Comparison of ENCODE assay signal across 2 cellular contexts in the genomic region with DNA sequence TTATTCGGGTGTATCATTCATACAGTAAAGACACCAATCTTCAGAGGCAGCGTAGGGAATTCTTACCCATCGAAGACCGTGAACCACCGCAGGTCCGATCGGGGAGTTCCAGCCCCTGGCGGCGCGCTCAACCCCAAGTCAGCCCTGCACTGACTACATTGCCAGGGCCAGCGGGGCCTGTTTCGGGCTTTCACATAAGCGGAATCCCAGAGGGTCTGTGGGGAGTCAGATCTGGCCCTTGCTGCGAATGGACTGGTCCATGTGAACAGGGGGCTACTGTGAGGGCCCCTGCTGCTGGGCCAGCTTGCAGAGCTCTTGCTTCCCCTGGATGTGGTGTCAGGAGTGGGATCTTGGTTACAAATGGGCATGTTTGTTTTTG.
TF ChIP-seq lines count a peak whose summit lies in the region.

No MANE protein-coding gene starts in this region.

TF ChIP-seq in HEK293, 187 proteins besides CTCF, POLR2A, EP300 and RAD21:
- no peak for TF ChIP-seq ZNF624 (tag by site-specific recombination; IDR thresholded peaks at IDR 0.05)
- TF ChIP-seq, protein P1, sequence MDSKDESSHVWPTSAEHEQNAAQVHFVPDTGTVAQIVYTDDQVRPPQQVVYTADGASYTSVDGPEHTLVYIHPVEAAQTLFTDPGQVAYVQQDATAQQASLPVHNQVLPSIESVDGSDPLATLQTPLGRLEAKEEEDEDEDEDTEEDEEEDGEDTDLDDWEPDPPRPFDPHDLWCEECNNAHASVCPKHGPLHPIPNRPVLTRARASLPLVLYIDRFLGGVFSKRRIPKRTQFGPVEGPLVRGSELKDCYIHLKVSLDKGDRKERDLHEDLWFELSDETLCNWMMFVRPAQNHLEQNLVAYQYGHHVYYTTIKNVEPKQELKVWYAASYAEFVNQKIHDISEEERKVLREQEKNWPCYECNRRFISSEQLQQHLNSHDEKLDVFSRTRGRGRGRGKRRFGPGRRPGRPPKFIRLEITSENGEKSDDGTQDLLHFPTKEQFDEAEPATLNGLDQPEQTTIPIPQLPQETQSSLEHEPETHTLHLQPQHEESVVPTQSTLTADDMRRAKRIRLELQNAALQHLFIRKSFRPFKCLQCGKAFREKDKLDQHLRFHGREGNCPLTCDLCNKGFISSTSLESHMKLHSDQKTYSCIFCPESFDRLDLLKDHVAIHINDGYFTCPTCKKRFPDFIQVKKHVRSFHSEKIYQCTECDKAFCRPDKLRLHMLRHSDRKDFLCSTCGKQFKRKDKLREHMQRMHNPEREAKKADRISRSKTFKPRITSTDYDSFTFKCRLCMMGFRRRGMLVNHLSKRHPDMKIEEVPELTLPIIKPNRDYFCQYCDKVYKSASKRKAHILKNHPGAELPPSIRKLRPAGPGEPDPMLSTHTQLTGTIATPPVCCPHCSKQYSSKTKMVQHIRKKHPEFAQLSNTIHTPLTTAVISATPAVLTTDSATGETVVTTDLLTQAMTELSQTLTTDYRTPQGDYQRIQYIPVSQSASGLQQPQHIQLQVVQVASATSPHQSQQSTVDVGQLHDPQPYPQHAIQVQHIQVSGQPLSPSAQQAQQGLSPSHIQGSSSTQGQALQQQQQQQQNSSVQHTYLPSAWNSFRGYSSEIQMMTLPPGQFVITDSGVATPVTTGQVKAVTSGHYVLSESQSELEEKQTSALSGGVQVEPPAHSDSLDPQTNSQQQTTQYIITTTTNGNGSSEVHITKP (tag by site-specific recombination; IDR thresholded peaks at IDR 0.05), result peak; percentile 30; the same call in 1 of the 2 replicates

TF ChIP-seq in H1, 55 proteins besides CTCF, POLR2A, EP300 and RAD21:
- TF ChIP-seq EGR1 (IDR thresholded peaks at IDR 0.05; ENCODE audit: borderline replicate concordance, low read depth, low read length) (no peak), NRF1 (IDR thresholded peaks at IDR 0.05; ENCODE audit: low read depth, low read length) (no peak), CHD1 (IDR thresholded peaks at IDR 0.05; ENCODE audit: low read depth, low read length) (no peak), KDM1A (IDR thresholded peaks at IDR 0.05; ENCODE audit: borderline replicate concordance, low read length) (no peak), CEBPB (IDR thresholded peaks at IDR 0.05; ENCODE audit: low read depth, low read length) (no peak), GTF2F1 (IDR thresholded peaks at IDR 0.05; ENCODE audit: borderline replicate concordance, low read depth, low read length) (no peak), SUZ12 (IDR thresholded peaks at IDR 0.05; ENCODE audit: low read length) (no peak), NANOG (IDR thresholded peaks at IDR 0.05; ENCODE audit: insufficient read depth, low read depth, low read length, poor library complexity, severe bottlenecking) (no peak), TAF1 (IDR thresholded peaks at IDR 0.05; ENCODE audit: low read depth, low read length) (no peak), PHF8 (conservative IDR thresholded peaks at IDR 0.05; ENCODE audit: low read depth, low read length) (no peak), TAF7 (optimal IDR thresholded peaks at IDR 0.05; ENCODE audit: borderline replicate concordance, low read depth, low read length) (no peak)
- TF ChIP-seq, protein P2, sequence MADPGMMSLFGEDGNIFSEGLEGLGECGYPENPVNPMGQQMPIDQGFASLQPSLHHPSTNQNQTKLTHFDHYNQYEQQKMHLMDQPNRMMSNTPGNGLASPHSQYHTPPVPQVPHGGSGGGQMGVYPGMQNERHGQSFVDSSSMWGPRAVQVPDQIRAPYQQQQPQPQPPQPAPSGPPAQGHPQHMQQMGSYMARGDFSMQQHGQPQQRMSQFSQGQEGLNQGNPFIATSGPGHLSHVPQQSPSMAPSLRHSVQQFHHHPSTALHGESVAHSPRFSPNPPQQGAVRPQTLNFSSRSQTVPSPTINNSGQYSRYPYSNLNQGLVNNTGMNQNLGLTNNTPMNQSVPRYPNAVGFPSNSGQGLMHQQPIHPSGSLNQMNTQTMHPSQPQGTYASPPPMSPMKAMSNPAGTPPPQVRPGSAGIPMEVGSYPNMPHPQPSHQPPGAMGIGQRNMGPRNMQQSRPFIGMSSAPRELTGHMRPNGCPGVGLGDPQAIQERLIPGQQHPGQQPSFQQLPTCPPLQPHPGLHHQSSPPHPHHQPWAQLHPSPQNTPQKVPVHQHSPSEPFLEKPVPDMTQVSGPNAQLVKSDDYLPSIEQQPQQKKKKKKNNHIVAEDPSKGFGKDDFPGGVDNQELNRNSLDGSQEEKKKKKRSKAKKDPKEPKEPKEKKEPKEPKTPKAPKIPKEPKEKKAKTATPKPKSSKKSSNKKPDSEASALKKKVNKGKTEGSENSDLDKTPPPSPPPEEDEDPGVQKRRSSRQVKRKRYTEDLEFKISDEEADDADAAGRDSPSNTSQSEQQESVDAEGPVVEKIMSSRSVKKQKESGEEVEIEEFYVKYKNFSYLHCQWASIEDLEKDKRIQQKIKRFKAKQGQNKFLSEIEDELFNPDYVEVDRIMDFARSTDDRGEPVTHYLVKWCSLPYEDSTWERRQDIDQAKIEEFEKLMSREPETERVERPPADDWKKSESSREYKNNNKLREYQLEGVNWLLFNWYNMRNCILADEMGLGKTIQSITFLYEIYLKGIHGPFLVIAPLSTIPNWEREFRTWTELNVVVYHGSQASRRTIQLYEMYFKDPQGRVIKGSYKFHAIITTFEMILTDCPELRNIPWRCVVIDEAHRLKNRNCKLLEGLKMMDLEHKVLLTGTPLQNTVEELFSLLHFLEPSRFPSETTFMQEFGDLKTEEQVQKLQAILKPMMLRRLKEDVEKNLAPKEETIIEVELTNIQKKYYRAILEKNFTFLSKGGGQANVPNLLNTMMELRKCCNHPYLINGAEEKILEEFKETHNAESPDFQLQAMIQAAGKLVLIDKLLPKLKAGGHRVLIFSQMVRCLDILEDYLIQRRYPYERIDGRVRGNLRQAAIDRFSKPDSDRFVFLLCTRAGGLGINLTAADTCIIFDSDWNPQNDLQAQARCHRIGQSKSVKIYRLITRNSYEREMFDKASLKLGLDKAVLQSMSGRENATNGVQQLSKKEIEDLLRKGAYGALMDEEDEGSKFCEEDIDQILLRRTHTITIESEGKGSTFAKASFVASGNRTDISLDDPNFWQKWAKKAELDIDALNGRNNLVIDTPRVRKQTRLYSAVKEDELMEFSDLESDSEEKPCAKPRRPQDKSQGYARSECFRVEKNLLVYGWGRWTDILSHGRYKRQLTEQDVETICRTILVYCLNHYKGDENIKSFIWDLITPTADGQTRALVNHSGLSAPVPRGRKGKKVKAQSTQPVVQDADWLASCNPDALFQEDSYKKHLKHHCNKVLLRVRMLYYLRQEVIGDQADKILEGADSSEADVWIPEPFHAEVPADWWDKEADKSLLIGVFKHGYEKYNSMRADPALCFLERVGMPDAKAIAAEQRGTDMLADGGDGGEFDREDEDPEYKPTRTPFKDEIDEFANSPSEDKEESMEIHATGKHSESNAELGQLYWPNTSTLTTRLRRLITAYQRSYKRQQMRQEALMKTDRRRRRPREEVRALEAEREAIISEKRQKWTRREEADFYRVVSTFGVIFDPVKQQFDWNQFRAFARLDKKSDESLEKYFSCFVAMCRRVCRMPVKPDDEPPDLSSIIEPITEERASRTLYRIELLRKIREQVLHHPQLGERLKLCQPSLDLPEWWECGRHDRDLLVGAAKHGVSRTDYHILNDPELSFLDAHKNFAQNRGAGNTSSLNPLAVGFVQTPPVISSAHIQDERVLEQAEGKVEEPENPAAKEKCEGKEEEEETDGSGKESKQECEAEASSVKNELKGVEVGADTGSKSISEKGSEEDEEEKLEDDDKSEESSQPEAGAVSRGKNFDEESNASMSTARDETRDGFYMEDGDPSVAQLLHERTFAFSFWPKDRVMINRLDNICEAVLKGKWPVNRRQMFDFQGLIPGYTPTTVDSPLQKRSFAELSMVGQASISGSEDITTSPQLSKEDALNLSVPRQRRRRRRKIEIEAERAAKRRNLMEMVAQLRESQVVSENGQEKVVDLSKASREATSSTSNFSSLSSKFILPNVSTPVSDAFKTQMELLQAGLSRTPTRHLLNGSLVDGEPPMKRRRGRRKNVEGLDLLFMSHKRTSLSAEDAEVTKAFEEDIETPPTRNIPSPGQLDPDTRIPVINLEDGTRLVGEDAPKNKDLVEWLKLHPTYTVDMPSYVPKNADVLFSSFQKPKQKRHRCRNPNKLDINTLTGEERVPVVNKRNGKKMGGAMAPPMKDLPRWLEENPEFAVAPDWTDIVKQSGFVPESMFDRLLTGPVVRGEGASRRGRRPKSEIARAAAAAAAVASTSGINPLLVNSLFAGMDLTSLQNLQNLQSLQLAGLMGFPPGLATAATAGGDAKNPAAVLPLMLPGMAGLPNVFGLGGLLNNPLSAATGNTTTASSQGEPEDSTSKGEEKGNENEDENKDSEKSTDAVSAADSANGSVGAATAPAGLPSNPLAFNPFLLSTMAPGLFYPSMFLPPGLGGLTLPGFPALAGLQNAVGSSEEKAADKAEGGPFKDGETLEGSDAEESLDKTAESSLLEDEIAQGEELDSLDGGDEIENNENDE (IDR thresholded peaks at IDR 0.05; ENCODE audit: insufficient replicate concordance, low read length), result no peak
